ENCODE assay signal across 9 cellular contexts in genomic region chr4:30721353-30722091, GRCh38. TPM values are rescaled to one million over a fixed set of nuclear protein-coding genes. Genes with fewer than 3 reads are reported as not detected.
A peak's percentile ranks its signal among the peaks of the same experiment; 100 is the strongest.
DNase-seq lines count a peak whose midpoint lies in the region; ATAC-seq and TF ChIP-seq lines count a peak whose summit lies in the region.
"Had no signal": no experiment of that assay in that cellular context is flagged by ENCODE, and none has a peak within 500 bp of the region (broad histone marks: within the 10 kb centered on the region; RNA-seq: fewer than 3 reads in every experiment).

No MANE protein-coding gene starts in this region.

- TF ChIP-seq CTCF in BE2C (IDR thresholded peaks at IDR 0.05; ENCODE audit: low read depth, low read length): no peak
- no peak for TF ChIP-seq CTCF in thoracic aorta (IDR thresholded peaks at IDR 0.05)

- DNase-seq in BE2C: peak; percentile 68
- peak; percentile 31 to 43 for DNase-seq in left colon
- no peak for DNase-seq in thoracic aorta (ENCODE audit: low spot score)
- DNase-seq in SIG-M5 (lab: John Stamatoyannopoulos, UW): no peak
- DNase-seq in SHP77 treated with DMSO at 0.1 percent for 48 hours (lab: John Stamatoyannopoulos, UW): no peak

- H3K36me3 Mint-ChIP-seq in dendritic cell treated with granulocyte-macrophage colony-stimulating factor and Interleukin-4, amounts not matched to agents 40 ng/mL and 50 ng/mL, for 4 days (ENCODE audit: low read depth): no peaks in the 10 kb centered on the region

- no peaks in the 10 kb centered on the region for H3K9me3 ChIP-seq in BE2C
- no peaks in the 10 kb centered on the region for H3K9me3 ChIP-seq in HUES64 (ENCODE audit: insufficient read depth, low read depth, low read length)
- H3K9me3 ChIP-seq in thoracic aorta: no peaks in the 10 kb centered on the region
- H3K9me3 ChIP-seq: adrenal gland had no signal

- H3K27me3 ChIP-seq in BE2C (peaks cover 8% of the 10 kb centered on the region), HUES64 (ENCODE audit: insufficient read depth, low read length) (peaks cover 47% of the 10 kb centered on the region), thoracic aorta (replicated peaks; ENCODE audit: insufficient read depth) (no peaks in the 10 kb centered on the region)

- H3K27me3 Mint-ChIP-seq in dendritic cell treated with granulocyte-macrophage colony-stimulating factor and Interleukin-4, amounts not matched to agents 40 ng/mL and 50 ng/mL, for 4 days: peaks cover 75% of the 10 kb centered on the region

- H3K36me3 ChIP-seq in BE2C (no peaks in the 10 kb centered on the region), HUES64 (ENCODE audit: insufficient read depth, low read length) (peaks cover 10% of the 10 kb centered on the region; the same call in 1 of the 2 replicates), thoracic aorta (no peaks in the 10 kb centered on the region)
- H3K36me3 ChIP-seq: adrenal gland had no signal

- no peaks in the 10 kb centered on the region for H3K9me3 Mint-ChIP-seq in dendritic cell treated with granulocyte-macrophage colony-stimulating factor and Interleukin-4, amounts not matched to agents 40 ng/mL and 50 ng/mL, for 4 days

- H3K4me3 ChIP-seq in BE2C (ENCODE audit: low read depth, low read length): peak overlapping the region; percentile 75
- peak overlapping the region; percentile 89 for H3K4me3 ChIP-seq in HUES64 (ENCODE audit: low read length)
- H3K4me3 ChIP-seq in thoracic aorta: peak overlapping the region; percentile 83

- under 1% methylated on average over 86 of the region's 86 CpGs for WGBS in HUES64

- H3K4me3 Mint-ChIP-seq in dendritic cell treated with granulocyte-macrophage colony-stimulating factor and Interleukin-4, amounts not matched to agents 40 ng/mL and 50 ng/mL, for 4 days: peak overlapping the region; percentile 13

- peak overlapping the region; percentile 49; the same call in 1 of the 2 replicates for H3K9ac ChIP-seq in HUES64 (ENCODE audit: low read depth, low read length)

- peak; percentile 64 for ATAC-seq in left colon
- no peak for ATAC-seq in thoracic aorta (ENCODE audit: insufficient number of reproducible peaks, low FRiP score, low read depth)
- no peak for ATAC-seq in GM21717 (IDR thresholded peaks at IDR 0.05; ENCODE audit: unreplicated experiment)

- H3K27ac Mint-ChIP-seq in dendritic cell treated with granulocyte-macrophage colony-stimulating factor and Interleukin-4, amounts not matched to agents 40 ng/mL and 50 ng/mL, for 4 days: no peak overlapping the region

- H3K27ac ChIP-seq in HUES64 (ENCODE audit: low read depth, low read length) (no peak overlapping the region), thoracic aorta (peak overlapping the region; percentile 94 to 96)
- H3K27ac ChIP-seq: adrenal gland had no signal

- H3K4me1 Mint-ChIP-seq in dendritic cell treated with granulocyte-macrophage colony-stimulating factor and Interleukin-4, amounts not matched to agents 40 ng/mL and 50 ng/mL, for 4 days (ENCODE audit: low read depth): peaks cover 30% of the 10 kb centered on the region

- H3K4me1 ChIP-seq in BE2C (no peaks in the 10 kb centered on the region), HUES64 (ENCODE audit: insufficient read depth, low read length) (peaks cover 21% of the 10 kb centered on the region), thoracic aorta (ENCODE audit: control insufficient read depth in 1 of 2, low read depth in 2 of 2) (no peaks in the 10 kb centered on the region)

- intact Hi-C loops in dendritic cell treated with granulocyte-macrophage colony-stimulating factor and Interleukin-4, amounts not matched to agents 40 ng/mL and 50 ng/mL, for 4 days (cut with micrococcal nuclease): no loop called here
- intact Hi-C loops in left colon (cut with DNase I, micrococcal nuclease): loop anchor here in 1 of 2 donors (10.0 kb wide), 1 partner anchor 133 kb away; no protein-coding TSS in a partner anchor

RNA-seq across cellular contexts. Expression of gene PCDH7, which starts 1.4 kb away (rescaled TPM):
- 4.7 TPM for polyA plus RNA-seq in BE2C (2012; ENCODE audit: insufficient read depth, insufficient read length, low read depth)
- 8.5 TPM for polyA plus RNA-seq in HUES64 (2013, experiment 1 of 2)
- 10.3 TPM for polyA plus RNA-seq in HUES64 (2013, experiment 2 of 2)
- total RNA-seq in left colon (10 to 100 TPM in 1 of 2 donors, 1 to 10 TPM in 1; 2.6 to 15.6 TPM), thoracic aorta (100 to 1,000 TPM; 331 to 435 TPM)

Comparison
In these comparisons a context has a peak if more than half of its experiments do, and no peak if none do; other contexts are left out.
1. DNase-seq: peak in BE2C (single experiment) and left colon (2 of 2); none in thoracic aorta (single experiment), SIG-M5 (single experiment) and SHP77 treated with DMSO at 0.1 percent for 48 hours (single experiment).
2. RNA of gene PCDH7, which starts 1.4 kb away (total RNA-seq): 331 to 435 TPM in thoracic aorta; 2.6 to 15.6 TPM in left colon; every median in the first group is over 10 times any median in the second.
3. Peak in every context shown above with its lines, with median percentiles within 50 percentile points of each other: H3K4me3 ChIP-seq.